ENCODE assay signal across 8 cellular contexts in genomic region chr9:107484117-107484723, GRCh38. TPM values are rescaled to one million over a fixed set of nuclear protein-coding genes. Genes with fewer than 3 reads are reported as not detected.
DNase-seq lines count a peak whose midpoint lies in the region; ATAC-seq and TF ChIP-seq lines count a peak whose summit lies in the region.

No MANE protein-coding gene starts in this region.

- DNase-seq in GM10248 (ENCODE audit: extremely low spot score) (peak; percentile 40), NCI-H748 treated with DMSO at 0.1 percent for 48 hours (lab: John Stamatoyannopoulos, UW) (peak; percentile 82), cardiac fibroblast (ENCODE audit: low read depth in 2 of 2) (peak; percentile 88 to 90), lower leg skin (ENCODE audit: low spot score in 2 of 2) (peak; percentile 31 to 51), GM19238 (ENCODE audit: insufficient read length, low spot score) (no peak)
- no peak for DNase-seq in effector memory CD8-positive, alpha-beta T cell
- DNase-seq in activated CD8-positive, alpha-beta T cell treated with anti-CD3 and anti-CD28 coated beads, Interleukin-2, amount 10 ng/mL, durations not matched to agents 7 days and 5 days, result no peak

- peaks cover 24 to 42% of the 10 kb centered on the region in 2 donors for H3K27me3 Mint-ChIP-seq in effector memory CD8-positive, alpha-beta T cell
- peaks cover 37% of the 10 kb centered on the region for H3K27me3 Mint-ChIP-seq in activated CD8-positive, alpha-beta T cell treated with anti-CD3 and anti-CD28 coated beads, Interleukin-2, amount 10 ng/mL, durations not matched to agents 7 days and 5 days (ENCODE audit: low read depth)

- WGBS in lower leg skin, 2 donors, result 23 to 24% methylated on average over 4 of the region's 4 CpGs

- CTCF ChIA-PET in GM10248 (lab: Yijun Ruan, JAX), result interaction anchor here (0.9 to 2.4 kb wide), 5 partner anchors 12 to 1081 kb away, joined by 3 to 10 read pairs (median 5); no protein-coding TSS in a partner anchor
- CTCF ChIA-PET in activated CD8-positive, alpha-beta T cell treated with anti-CD3 and anti-CD28 coated beads, Interleukin-2, amount 10 ng/mL, durations not matched to agents 7 days and 5 days (lab: Charles Lee), result interaction anchor here (0.6 to 1.3 kb wide), 3 partner anchors 19 to 1081 kb away, joined by 3 to 5 read pairs (median 3); no protein-coding TSS in a partner anchor

- ATAC-seq in HG03280 (IDR thresholded peaks at IDR 0.05; ENCODE audit: unreplicated experiment), result peak; percentile 60
- no peak for ATAC-seq in effector memory CD8-positive, alpha-beta T cell (replicated peaks)
- ATAC-seq in activated CD8-positive, alpha-beta T cell treated with anti-CD3 and anti-CD28 coated beads, Interleukin-2, amount 10 ng/mL, durations not matched to agents 7 days and 5 days, result no peak

- H3K4me1 Mint-ChIP-seq in effector memory CD8-positive, alpha-beta T cell (ENCODE audit: low read depth in 2 of 2), result peaks cover 0 to 2% of the 10 kb centered on the region in 2 donors
- H3K4me1 Mint-ChIP-seq in activated CD8-positive, alpha-beta T cell treated with anti-CD3 and anti-CD28 coated beads, Interleukin-2, amount 10 ng/mL, durations not matched to agents 7 days and 5 days (ENCODE audit: low read depth), result peaks cover 6% of the 10 kb centered on the region

- H3K36me3 Mint-ChIP-seq in effector memory CD8-positive, alpha-beta T cell (ENCODE audit: insufficient read depth), result peaks cover 12% of the 10 kb centered on the region
- peaks cover 2% of the 10 kb centered on the region for H3K36me3 Mint-ChIP-seq in activated CD8-positive, alpha-beta T cell treated with anti-CD3 and anti-CD28 coated beads, Interleukin-2, amount 10 ng/mL, durations not matched to agents 7 days and 5 days (ENCODE audit: low read depth)

- TF ChIP-seq CTCF in GM10248 (IDR thresholded peaks at IDR 0.05; ENCODE audit: control extremely low read depth, extremely low read depth, low read depth, missing control alignments) (peak; percentile 39), cardiac fibroblast (IDR thresholded peaks at IDR 0.05; ENCODE audit: low read depth, low read length) (peak; percentile 51), lower leg skin (IDR thresholded peaks at IDR 0.05) (no peak)

- intact Hi-C loops in lower leg skin (cut with DNase I; ENCODE audit: low total_unique reads), result no loop called here

- no peak overlapping the region for H3K4me3 ChIP-seq in cardiac fibroblast (replicated peaks in 1 of 2; ENCODE audit: low read depth in 2 of 2, low read length in 2 of 2)
- no peak overlapping the region for H3K4me3 ChIP-seq in lower leg skin (ENCODE audit: low read depth, poor library complexity, severe bottlenecking)

- no peak overlapping the region for H3K27ac Mint-ChIP-seq in effector memory CD8-positive, alpha-beta T cell
- H3K27ac Mint-ChIP-seq in activated CD8-positive, alpha-beta T cell treated with anti-CD3 and anti-CD28 coated beads, Interleukin-2, amount 10 ng/mL, durations not matched to agents 7 days and 5 days, result no peak overlapping the region

- no peaks in the 10 kb centered on the region for H3K9me3 Mint-ChIP-seq in effector memory CD8-positive, alpha-beta T cell
- H3K9me3 Mint-ChIP-seq in activated CD8-positive, alpha-beta T cell treated with anti-CD3 and anti-CD28 coated beads, Interleukin-2, amount 10 ng/mL, durations not matched to agents 7 days and 5 days (ENCODE audit: insufficient read depth), result no peaks in the 10 kb centered on the region

- POLR2A ChIA-PET in GM10248 (lab: Yijun Ruan, JAX), result no interaction called here
- POLR2A ChIA-PET in activated CD8-positive, alpha-beta T cell treated with anti-CD3 and anti-CD28 coated beads, Interleukin-2, amount 10 ng/mL, durations not matched to agents 7 days and 5 days (lab: Charles Lee), result no interaction called here

- no peak overlapping the region for H3K4me3 Mint-ChIP-seq in effector memory CD8-positive, alpha-beta T cell
- no peak overlapping the region for H3K4me3 Mint-ChIP-seq in activated CD8-positive, alpha-beta T cell treated with anti-CD3 and anti-CD28 coated beads, Interleukin-2, amount 10 ng/mL, durations not matched to agents 7 days and 5 days

- TF ChIP-seq POLR2A in lower leg skin (IDR thresholded peaks at IDR 0.05), result no peak

RNA-seq across cellular contexts. Expression of gene KLF4, which starts 5.3 kb away (rescaled TPM):
- 100 to 1,000 TPM; 562 to 846 (median 608) TPM for total RNA-seq in lower leg skin
- 1 to 10 TPM; 1.5 to 1.9 TPM for total RNA-seq in activated CD8-positive, alpha-beta T cell treated with anti-CD3 and anti-CD28 coated beads, Interleukin-2, amount 10 ng/mL, durations not matched to agents 7 days and 5 days

Comparison
In these comparisons a context has a peak if more than half of its experiments do, and no peak if none do; other contexts are left out.
1. DNase-seq: peak in GM10248 (single experiment), NCI-H748 treated with DMSO at 0.1 percent for 48 hours (single experiment), cardiac fibroblast (2 of 2) and lower leg skin (2 of 2); none in GM19238 (single experiment), effector memory CD8-positive, alpha-beta T cell (0 of 3) and activated CD8-positive, alpha-beta T cell treated with anti-CD3 and anti-CD28 coated beads, Interleukin-2, amount 10 ng/mL, durations not matched to agents 7 days and 5 days (single experiment).
2. CTCF ChIP-seq: peak in GM10248 (single experiment) and cardiac fibroblast (single experiment); none in lower leg skin (0 of 3).
3. RNA of gene KLF4, which starts 5.3 kb away (total RNA-seq): 562 to 846 TPM in lower leg skin; 1.5 to 1.9 TPM in activated CD8-positive, alpha-beta T cell treated with anti-CD3 and anti-CD28 coated beads, Interleukin-2, amount 10 ng/mL, durations not matched to agents 7 days and 5 days; every median in the first group is over 100 times any median in the second.